In genomic region chr12:124871297-124871696, GRCh38 we compare ENCODE assay signal across 18 cellular contexts. TPM values are rescaled to one million over a fixed set of nuclear protein-coding genes. Genes with fewer than 3 reads are reported as not detected.
DNase-seq lines count a peak whose midpoint lies in the region; ATAC-seq, FAIRE-seq and TF ChIP-seq lines count a peak whose summit lies in the region.
"Had no signal": no experiment of that assay in that cellular context is flagged by ENCODE, and none has a peak within 500 bp of the region (broad histone marks: within the 10 kb centered on the region; RNA-seq: fewer than 3 reads in every experiment).

No MANE protein-coding gene starts in this region.

- H3K9me3 ChIP-seq in WERI-Rb-1 (ENCODE audit: severe bottlenecking) (no peaks in the 10 kb centered on the region), H1 (ENCODE audit: insufficient read depth in 2 of 2, low read depth in 1 of 2, low read length in 1 of 2) (no peaks in the 10 kb centered on the region)
- H3K9me3 ChIP-seq: BE2C, HAP-1 had no signal

- TF ChIP-seq CTCF in WERI-Rb-1 (IDR thresholded peaks at IDR 0.05; ENCODE audit: low read depth, low read length) (no peak), H1 (IDR thresholded peaks at IDR 0.05; ENCODE audit: control extremely low read depth in 1 of 3, insufficient read depth in 1 of 3, low read depth in 1 of 3, low read length in 3 of 3) (no peak)

- H3K4me2 ChIP-seq in H1 (ENCODE audit: insufficient read depth in 1 of 2, low read depth in 2 of 2, low read length in 2 of 2) = no peak overlapping the region
- H3K4me2 ChIP-seq in mesendoderm (ENCODE audit: low read length) = no peak overlapping the region

- no peak overlapping the region; the same call in 1 of the 2 replicates for H2BK15ac ChIP-seq in H1 (ENCODE audit: low read length)
- no peak overlapping the region for H2BK15ac ChIP-seq in mesendoderm (replicated peaks; ENCODE audit: low read depth)

- H2BK120ac ChIP-seq in H1 (replicated peaks; ENCODE audit: low read depth, low read length) (no peak overlapping the region), mesendoderm (ENCODE audit: low read depth, low read length) (no peak overlapping the region)

- no peak overlapping the region for H3K4me3 Mint-ChIP-seq in activated CD8-positive, alpha-beta memory T cell treated with anti-CD3 and anti-CD28 coated beads, Interleukin-2, amount 10 ng/mL, durations not matched to agents 7 days and 5 days
- H3K4me3 Mint-ChIP-seq: CD14-positive monocyte; CD4-positive, alpha-beta memory T cell had no signal

- H4K5ac ChIP-seq in H1 (ENCODE audit: insufficient read length, low read depth, low read length) (no peak overlapping the region), mesendoderm (ENCODE audit: low read length) (no peak overlapping the region)

- H3K27ac Mint-ChIP-seq in activated CD8-positive, alpha-beta memory T cell treated with anti-CD3 and anti-CD28 coated beads, Interleukin-2, amount 10 ng/mL, durations not matched to agents 7 days and 5 days = no peak overlapping the region
- H3K27ac Mint-ChIP-seq: CD14-positive monocyte had no signal

- no peak overlapping the region for H4K91ac ChIP-seq in H1 (replicated peaks; ENCODE audit: insufficient read length, low read length)

- no peaks in the 10 kb centered on the region for H3K79me2 ChIP-seq in H1 (ENCODE audit: control insufficient read depth in 1 of 2, insufficient read depth in 2 of 2, low read length in 2 of 2)
- H3K79me2 ChIP-seq in mesendoderm (ENCODE audit: control insufficient read depth, insufficient read depth, low read length) = no peaks in the 10 kb centered on the region

- H3K14ac ChIP-seq in H1 (ENCODE audit: insufficient read length) = no peak overlapping the region

- H3K18ac ChIP-seq in H1 (ENCODE audit: extremely low read depth, low read length) = no peak overlapping the region
- no peak overlapping the region for H3K18ac ChIP-seq in mesendoderm (ENCODE audit: low read length)

- H3K56ac ChIP-seq in H1 (replicated peaks; ENCODE audit: insufficient read length, low read depth, low read length) (no peak overlapping the region), mesendoderm (ENCODE audit: low read length) (no peak overlapping the region)

- CTCF ChIA-PET in H1 (lab: Charles Lee; ENCODE audit: partially characterized antibody) = interaction anchor here (1.0 to 1.4 kb wide), 5 partner anchors 17 to 100 kb away, joined by 3 to 7 read pairs (median 4); no protein-coding TSS in a partner anchor
- CTCF ChIA-PET in activated CD8-positive, alpha-beta memory T cell treated with anti-CD3 and anti-CD28 coated beads, Interleukin-2, amount 10 ng/mL, durations not matched to agents 7 days and 5 days (lab: Charles Lee) = no interaction called here

- H3K27me3 ChIP-seq in WERI-Rb-1 (ENCODE audit: insufficient read depth, low read depth, severe bottlenecking) (no peaks in the 10 kb centered on the region), H1 (replicated peaks in 1 of 4; ENCODE audit: control insufficient read depth in 3 of 4, extremely low read depth in 1 of 4, insufficient read depth in 3 of 4, low read length in 3 of 4) (no peaks in the 10 kb centered on the region), mesendoderm (ENCODE audit: insufficient read depth, low read length, poor library complexity) (no peaks in the 10 kb centered on the region)
- H3K27me3 ChIP-seq: BE2C had no signal

- WGBS in H1 (ENCODE audit: extremely low coverage in 1 of 2, insufficient coverage in 1 of 2, insufficient read length in 1 of 2, insufficient replicate concordance in 2 of 2, low coverage in 1 of 2, low lambda C conversion rate in 2 of 2, missing lambda C conversion rate in 1 of 2), 2 experiments = 92% methylated on average over 4 of the region's 4 CpGs; no CpG with 5 or more reads in 1 of the 2 experiments
- no CpG with 5 or more reads among the region's 4 CpGs for WGBS in mesendoderm (ENCODE audit: extremely low coverage, insufficient coverage, low lambda C conversion rate)

- H3K36me3 ChIP-seq in WERI-Rb-1 (no peaks in the 10 kb centered on the region), H1 (ENCODE audit: control insufficient read depth in 2 of 4, insufficient read depth in 4 of 4, low read length in 3 of 4) (no peaks in the 10 kb centered on the region), mesendoderm (ENCODE audit: control insufficient read depth, insufficient read depth, low read length) (no peaks in the 10 kb centered on the region)
- H3K36me3 ChIP-seq: BE2C, HAP-1 had no signal

- H3K4me3 ChIP-seq in WERI-Rb-1 (ENCODE audit: low read depth, low read length) (no peak overlapping the region), H1 (ENCODE audit: extremely low read depth in 1 of 4, insufficient read depth in 2 of 4, low read depth in 3 of 4, low read length in 4 of 4) (no peak overlapping the region), mesendoderm (ENCODE audit: low read length) (no peak overlapping the region)
- H3K4me3 ChIP-seq: HAP-1 had no signal

- no peak overlapping the region for H2BK5ac ChIP-seq in H1 (ENCODE audit: low read depth, low read length)
- no peak overlapping the region for H2BK5ac ChIP-seq in mesendoderm (ENCODE audit: low read length)

- TF ChIP-seq POLR2A in H1 (IDR thresholded peaks at IDR 0.05; ENCODE audit: control extremely low read depth in 1 of 2, low read depth in 2 of 2, low read length in 2 of 2) = no peak

- DNase-seq in WERI-Rb-1 (no peak), H1 (ENCODE audit: low read depth in 1 of 2, low spot score in 2 of 2) (no peak), mesendoderm (peak; percentile 67), NCI-H2171 (lab: John Stamatoyannopoulos, UW) (no peak), NCI-H446 treated with DMSO at 0.1 percent for 48 hours (lab: John Stamatoyannopoulos, UW) (no peak)
- DNase-seq in activated CD8-positive, alpha-beta memory T cell treated with anti-CD3 and anti-CD28 coated beads, Interleukin-2, amount 10 ng/mL, durations not matched to agents 7 days and 5 days = no peak
- DNase-seq: ACHN; BE2C; CD4-positive, alpha-beta memory T cell; DMS79 treated with DMSO at 0.1 percent for 48 hours; GF-D8; IMR-90; KBM-7 had no signal

- TF ChIP-seq EP300 in H1 (IDR thresholded peaks at IDR 0.05; ENCODE audit: borderline replicate concordance in 1 of 2, low read depth in 2 of 2, low read length in 2 of 2) = no peak

- TF ChIP-seq RAD21 in H1 (IDR thresholded peaks at IDR 0.05 in 1 of 2, conservative IDR thresholded peaks at IDR 0.05 in 1 of 2; ENCODE audit: low read depth in 2 of 2, low read length in 2 of 2) = no peak

- H3K9ac ChIP-seq in H1 (replicated peaks in 1 of 4; ENCODE audit: extremely low read depth in 1 of 4, low read depth in 3 of 4, low read length in 3 of 4) (no peak overlapping the region), mesendoderm (ENCODE audit: low read length) (no peak overlapping the region)

- no peak for FAIRE-seq in H1 (lab: Jason Lieb, UNC)
- FAIRE-seq: A204.1 had no signal

- no peak for ATAC-seq in activated CD8-positive, alpha-beta memory T cell treated with anti-CD3 and anti-CD28 coated beads, Interleukin-2, amount 10 ng/mL, durations not matched to agents 7 days and 5 days
- ATAC-seq in HG02610 (IDR thresholded peaks at IDR 0.05; ENCODE audit: unreplicated experiment) = no peak

- no peak overlapping the region for H2AFZ ChIP-seq in H1 (ENCODE audit: low read length)

- H3K23me2 ChIP-seq in H1 (ENCODE audit: low read depth, low read length) = peaks cover 3% of the 10 kb centered on the region; the same call in 1 of the 2 replicates

- POLR2A ChIA-PET in H1 (lab: Charles Lee; ENCODE audit: partially characterized antibody) = interaction anchor here (1.0 to 2.7 kb wide), 2 partner anchors 14 to 43 kb away, joined by 3 to 8 read pairs; partner anchors contain the start of gene UBC

- 0 out of 2 replicates have a peak overlapping the region, but pooled peaks have one; percentile 61 for H2BK20ac ChIP-seq in H1 (ENCODE audit: low read length)

- H2AK5ac ChIP-seq in H1 (ENCODE audit: low read depth, low read length) (no peak overlapping the region), mesendoderm (ENCODE audit: low read length) (no peak overlapping the region)

- peaks cover 16% of the 10 kb centered on the region for H3K27me3 Mint-ChIP-seq in activated CD8-positive, alpha-beta memory T cell treated with anti-CD3 and anti-CD28 coated beads, Interleukin-2, amount 10 ng/mL, durations not matched to agents 7 days and 5 days

- no peak overlapping the region for H2BK12ac ChIP-seq in H1 (ENCODE audit: low read depth, low read length)

- H3K4ac ChIP-seq in H1 (replicated peaks; ENCODE audit: insufficient read length, low read depth, low read length) (peak overlapping the region; percentile 70), mesendoderm (ENCODE audit: low read depth, low read length) (no peak overlapping the region)

- H3K27ac ChIP-seq in WERI-Rb-1 (peak overlapping the region; percentile 53), H1 (ENCODE audit: low read depth, low read length) (no peak overlapping the region), mesendoderm (ENCODE audit: low read depth, low read length) (no peak overlapping the region)
- H3K27ac ChIP-seq: HL-60 had no signal

- H3K36me3 Mint-ChIP-seq in activated CD8-positive, alpha-beta memory T cell treated with anti-CD3 and anti-CD28 coated beads, Interleukin-2, amount 10 ng/mL, durations not matched to agents 7 days and 5 days = no peaks in the 10 kb centered on the region
- H3K36me3 Mint-ChIP-seq: CD14-positive monocyte; CD4-positive, alpha-beta memory T cell had no signal

- no peaks in the 10 kb centered on the region for H3K9me3 Mint-ChIP-seq in activated CD8-positive, alpha-beta memory T cell treated with anti-CD3 and anti-CD28 coated beads, Interleukin-2, amount 10 ng/mL, durations not matched to agents 7 days and 5 days (ENCODE audit: low read depth)
- H3K9me3 Mint-ChIP-seq: CD4-positive, alpha-beta memory T cell had no signal

- H3K79me1 ChIP-seq in H1 (ENCODE audit: low read depth, low read length) (no peaks in the 10 kb centered on the region), mesendoderm (ENCODE audit: low read length) (no peaks in the 10 kb centered on the region)

- H3K23ac ChIP-seq in H1 (ENCODE audit: insufficient read length) (no peak overlapping the region), mesendoderm (ENCODE audit: low read length) (no peak overlapping the region)

- H4K20me1 ChIP-seq in H1 (replicated peaks in 1 of 2; ENCODE audit: control insufficient read depth in 1 of 2, insufficient read depth in 2 of 2, low read length in 2 of 2) = peaks cover 0 to 2% of the 10 kb centered on the region in 2 experiments

- H3K4me1 Mint-ChIP-seq in activated CD8-positive, alpha-beta memory T cell treated with anti-CD3 and anti-CD28 coated beads, Interleukin-2, amount 10 ng/mL, durations not matched to agents 7 days and 5 days = peaks cover 9% of the 10 kb centered on the region
- H3K4me1 Mint-ChIP-seq: CD4-positive, alpha-beta memory T cell had no signal

- H3K4me1 ChIP-seq in H1 (replicated peaks in 1 of 4; ENCODE audit: control insufficient read depth in 3 of 4, insufficient read depth in 4 of 4, low read length in 3 of 4) (peaks cover 0 to 6% (median 3%) of the 10 kb centered on the region in 4 experiments; a peak in 3 of 7 replicates), mesendoderm (ENCODE audit: control insufficient read depth, low read depth, low read length) (no peaks in the 10 kb centered on the region)
- H3K4me1 ChIP-seq: BE2C, HAP-1 had no signal

- H4K8ac ChIP-seq in H1 (ENCODE audit: extremely low read depth, insufficient read depth, low read length) (no peak overlapping the region), mesendoderm (ENCODE audit: low read depth, low read length) (no peak overlapping the region)

RNA-seq across cellular contexts. Expression of gene SCARB1, which starts 7.6 kb away (rescaled TPM):
- total RNA-seq in H1 (2021; fragmentation: NEBNext Ultra II Directional; extraction: Animal tissue kit (Norgen Biotek cat#: 25700)) = 57.1 and 58.0 TPM in 2 replicates
- 45.3 and 70.7 TPM in 2 replicates for polyA plus RNA-seq in H1 (2011; rRNA removed)
- 49.4 TPM for polyA plus RNA-seq in H1 (2011; cell fraction: cytosol; rRNA removed)
- 108 TPM for polyA plus RNA-seq in H1 (2011; cell fraction: nucleus; rRNA removed)
- polyA plus RNA-seq in H1 (2012, experiment 1 of 2) = 52.4 to 76.7 TPM (median 66.8 TPM) in 4 replicates
- polyA plus RNA-seq in H1 (2012, experiment 2 of 2) = 40.2 TPM
- 81.2 TPM for polyA plus RNA-seq in H1 (2013, experiment 1 of 2)
- 90.5 TPM for polyA plus RNA-seq in H1 (2013, experiment 2 of 2)
- polyA minus RNA-seq in H1 (2011; rRNA and poly(A)+ RNA removed) = 52.9 and 55.6 TPM in 2 replicates
- polyA minus RNA-seq in H1 (2011; cell fraction: cytosol; rRNA and poly(A)+ RNA removed) = 28.3 TPM
- polyA minus RNA-seq in H1 (2011; cell fraction: nucleus; rRNA and poly(A)+ RNA removed) = 31.4 TPM
- 55.4 TPM for polyA plus RNA-seq in mesendoderm (2013, experiment 1 of 2)
- 56.4 TPM for polyA plus RNA-seq in mesendoderm (2013, experiment 2 of 2)
- total RNA-seq in activated CD8-positive, alpha-beta memory T cell treated with anti-CD3 and anti-CD28 coated beads, Interleukin-2, amount 10 ng/mL, durations not matched to agents 7 days and 5 days = 10 to 100 TPM; 12.6 to 17.2 TPM

RNA-seq across cellular contexts. Expression of gene UBC, which starts 43.2 kb away (rescaled TPM):
- 559 and 571 TPM in 2 replicates for total RNA-seq in H1 (2021; fragmentation: NEBNext Ultra II Directional; extraction: Animal tissue kit (Norgen Biotek cat#: 25700))
- 366 and 749 TPM in 2 replicates for polyA plus RNA-seq in H1 (2011; rRNA removed)
- 933 TPM for polyA plus RNA-seq in H1 (2011; cell fraction: cytosol; rRNA removed)
- polyA plus RNA-seq in H1 (2011; cell fraction: nucleus; rRNA removed) = 730 TPM
- polyA plus RNA-seq in H1 (2012, experiment 1 of 2) = 760 to 816 TPM (median 784 TPM) in 4 replicates
- 361 TPM for polyA plus RNA-seq in H1 (2012, experiment 2 of 2)
- 525 TPM for polyA plus RNA-seq in H1 (2013, experiment 1 of 2)
- 524 TPM for polyA plus RNA-seq in H1 (2013, experiment 2 of 2)
- polyA minus RNA-seq in H1 (2011; rRNA and poly(A)+ RNA removed) = 622 and 655 TPM in 2 replicates
- polyA minus RNA-seq in H1 (2011; cell fraction: cytosol; rRNA and poly(A)+ RNA removed) = 263 TPM
- polyA minus RNA-seq in H1 (2011; cell fraction: nucleus; rRNA and poly(A)+ RNA removed) = 233 TPM
- polyA plus RNA-seq in mesendoderm (2013, experiment 1 of 2) = 737 TPM
- polyA plus RNA-seq in mesendoderm (2013, experiment 2 of 2) = 751 TPM
- total RNA-seq in activated CD8-positive, alpha-beta memory T cell treated with anti-CD3 and anti-CD28 coated beads, Interleukin-2, amount 10 ng/mL, durations not matched to agents 7 days and 5 days = 1,000 to 10,000 TPM; 1,159 to 1,188 TPM
